2 cellular contexts compared by ENCODE assay signal in genomic region chr3:192744604-192745003, GRCh38. TPM values are rescaled to one million over a fixed set of nuclear protein-coding genes. Genes with fewer than 3 reads are reported as not detected.
"Had no signal": no experiment of that assay in that cellular context is flagged by ENCODE, and none has a peak within 500 bp of the region (broad histone marks: within the 10 kb centered on the region; RNA-seq: fewer than 3 reads in every experiment).

No MANE protein-coding gene starts in this region.

RNA-seq across cellular contexts. Expression of gene FGF12, which starts 17.3 kb away (rescaled TPM):
- total RNA-seq: LHCN-M2, PC-3 had no signal
